ENCODE assay signal across 10 cellular contexts in genomic region chr3:64462203-64463120, GRCh38.
DNase-seq lines count a peak whose midpoint lies in the region; FAIRE-seq and TF ChIP-seq lines count a peak whose summit lies in the region.
"Had no signal": no experiment of that assay in that cellular context is flagged by ENCODE, and none has a peak within 500 bp of the region (broad histone marks: within the 10 kb centered on the region; RNA-seq: fewer than 3 reads in every experiment).

No MANE protein-coding gene starts in this region.

- H3K9ac ChIP-seq in kidney (ENCODE audit: low read length in 2 of 2): no peak overlapping the region

- DNase-seq in AG09309 (ENCODE audit: low read depth) (peak; percentile 71), HS-5 (ENCODE audit: low read depth) (peak; percentile 88), astrocyte of the cerebellum (ENCODE audit: low read depth) (peak; percentile 89), lung microvascular endothelial cell (ENCODE audit: low read depth in 2 of 2) (peak; percentile 17 to 68), NCI-H446 treated with DMSO at 0.1 percent for 48 hours (lab: John Stamatoyannopoulos, UW) (no peak), KBM-7 (no peak), kidney (no peak)
- DNase-seq in stimulated activated CD4-positive, alpha-beta T cell treated with anti-CD3 and anti-CD28 coated beads, Interleukin-4, amount 100 ng/mL, for 24 hours: no peak
- DNase-seq: activated CD4-positive, alpha-beta memory T cell treated with anti-CD3 and anti-CD28 coated beads for 36 hours; SHP77 had no signal

- no peak for FAIRE-seq in kidney (lab: Jason Lieb, UNC)

- TF ChIP-seq CTCF in AG09309 (IDR thresholded peaks at IDR 0.05; ENCODE audit: control insufficient read depth, insufficient read depth, low read depth, low read length, missing control alignments) (no peak), astrocyte of the cerebellum (IDR thresholded peaks at IDR 0.05; ENCODE audit: low read depth, low read length, missing control alignments) (no peak), kidney (IDR thresholded peaks at IDR 0.05; ENCODE audit: borderline replicate concordance, extremely low read depth, insufficient read depth) (no peak)

- in situ Hi-C loops in astrocyte of the cerebellum (cut with HindIII; ENCODE audit: low sequenced_read_pairs): no loop called here
- in situ Hi-C loops in KBM-7 (cut with MboI; ENCODE audit: low pct_unique_long_range_greater_than_20kb, low sequenced_read_pairs): no loop called here

- no peak overlapping the region for H3K27ac ChIP-seq in kidney (ENCODE audit: low read depth in 2 of 2, low read length in 2 of 2)

- no peaks in the 10 kb centered on the region for H3K36me3 ChIP-seq in kidney (ENCODE audit: control insufficient read depth in 1 of 2, insufficient read depth in 2 of 2, low read length in 2 of 2)

- no peaks in the 10 kb centered on the region for H3K9me3 ChIP-seq in kidney (ENCODE audit: control insufficient read depth in 1 of 2, low read length in 2 of 2)

- H3K4me1 ChIP-seq in kidney (ENCODE audit: control insufficient read depth in 1 of 2, insufficient read depth in 1 of 2, low read depth in 1 of 2, low read length in 2 of 2): peaks cover 0 to 3% of the 10 kb centered on the region in 2 donors

- H3K4me3 ChIP-seq in AG09309 (ENCODE audit: control insufficient read depth, low read depth, low read length) (peak overlapping the region; percentile 5; the same call in 1 of the 2 replicates), astrocyte of the cerebellum (ENCODE audit: low read depth, low read length) (peak overlapping the region; percentile 4), kidney (ENCODE audit: low read length in 2 of 2) (no peak overlapping the region)

- intact Hi-C loops in kidney (cut with DNase I): loop anchor here (10.0 kb wide), 1 partner anchor 418 kb away; no protein-coding TSS in a partner anchor

Comparison
In these comparisons a context has a peak if more than half of its experiments do, and no peak if none do; other contexts are left out.
1. DNase-seq: peak in AG09309 (single experiment), HS-5 (single experiment), astrocyte of the cerebellum (single experiment) and lung microvascular endothelial cell (2 of 2); none in NCI-H446 treated with DMSO at 0.1 percent for 48 hours (single experiment), KBM-7 (single experiment), stimulated activated CD4-positive, alpha-beta T cell treated with anti-CD3 and anti-CD28 coated beads, Interleukin-4, amount 100 ng/mL, for 24 hours (single experiment) and kidney (single experiment).
2. H3K4me3 ChIP-seq: peak in AG09309 (single experiment) and astrocyte of the cerebellum (single experiment); none in kidney (0 of 2).